36 cellular contexts compared by ENCODE assay signal in genomic region chr1:152359906-152360305, GRCh38. TPM values are rescaled to one million over a fixed set of nuclear protein-coding genes. Genes with fewer than 3 reads are reported as not detected.
"Had no signal": no experiment of that assay in that cellular context is flagged by ENCODE, and none has a peak within 500 bp of the region (broad histone marks: within the 10 kb centered on the region; RNA-seq: fewer than 3 reads in every experiment).

Gene FLG2, minus strand, starts transcription at chr1:152360006. Its CDS starts 1,122 bp downstream, at chr1:152358884.

- H3K27me3 ChIP-seq: adrenal gland, body of pancreas, brain microvascular endothelial cell, cardiac muscle cell had no signal

- H3K4me3 ChIP-seq: adrenal gland, body of pancreas, cardiac muscle cell had no signal

- H3K27ac ChIP-seq: adrenal gland, body of pancreas, brain microvascular endothelial cell, cardiac muscle cell, VCaP had no signal

- H3K9me3 ChIP-seq: adrenal gland, body of pancreas had no signal

- H3K36me3 ChIP-seq: adrenal gland, brain microvascular endothelial cell, cardiac muscle cell had no signal

- DNase-seq: activated B cell treated with CpG ODN at 0.5 μM for 24 hours; activated CD4-positive, alpha-beta memory T cell treated with anti-CD3 and anti-CD28 coated beads for 36 hours; activated CD4-positive, alpha-beta T cell treated with anti-CD3 and anti-CD28 coated beads for 4 hours; activated CD4-positive, alpha-beta T cell treated with anti-CD3 and anti-CD28 coated beads, Interleukin-2, amount 10 ng/mL, durations not matched to agents 24 days and 14 days; activated CD4-positive, alpha-beta T cell treated with anti-CD3 and anti-CD28 coated beads, Interleukin-2, amount 50 U/mL, for 1 hour; activated CD4-positive, alpha-beta T cell treated with anti-CD3 and anti-CD28 coated beads, Interleukin-2, amount 50 U/mL, for 4 hours; activated CD4-positive, CD25-positive, alpha-beta regulatory T cell treated with anti-CD3 and anti-CD28 coated beads, Interleukin-2, amount 50 U/mL, for 72 hours; activated CD8-positive, alpha-beta memory T cell treated with anti-CD3 and anti-CD28 coated beads, Interleukin-2, amount 50 U/mL, for 4 hours; activated CD8-positive, alpha-beta T cell treated with anti-CD3 and anti-CD28 coated beads for 36 hours; activated effector memory CD4-positive, alpha-beta T cell treated with anti-CD3 and anti-CD28 coated beads, Interleukin-2, amount 50 U/mL, for 16 hours; activated gamma-delta T cell treated with Interleukin-2 at 50 U/mL for 16 hours; activated naive CD4-positive, alpha-beta T cell; activated naive CD4-positive, alpha-beta T cell treated with anti-CD3 and anti-CD28 coated beads for 36 hours; activated naive CD4-positive, alpha-beta T cell treated with anti-CD3 and anti-CD28 coated beads, Interleukin-2, amount 50 U/mL, for 16 hours; activated naive CD8-positive, alpha-beta T cell treated with anti-CD3 and anti-CD28 coated beads for 36 hours; activated T-cell treated with anti-CD3 and anti-CD28 coated beads for 4 hours; activated T-cell treated with anti-CD3 and anti-CD28 coated beads, Interleukin-2, amount 50 U/mL, for 1 hour; activated T-cell treated with anti-CD3 and anti-CD28 coated beads, Interleukin-2, amount 50 U/mL, for 4 hours; activated T-cell treated with anti-CD3 and anti-CD28 coated beads, Interleukin-2, amount 50 U/mL, for 72 hours; adrenal gland; amniotic stem cell; aorta; body of pancreas; brain microvascular endothelial cell; caudate nucleus; cerebellar nuclear complex; T-helper 1 cell; T-helper 2 cell; T-helper 9 cell had no signal

- ATAC-seq: activated CD8-positive, alpha-beta T cell treated with anti-CD3 and anti-CD28 coated beads for 36 hours; activated naive CD4-positive, alpha-beta T cell treated with anti-CD3 and anti-CD28 coated beads, Interleukin-2, amount 50 U/mL, for 72 hours; activated T-cell treated with anti-CD3 and anti-CD28 coated beads, Interleukin-2, amount 50 U/mL, for 4 hours; activated T-cell treated with anti-CD3 and anti-CD28 coated beads, Interleukin-2, amount 50 U/mL, for 72 hours; activated T-helper 17 cell treated with anti-CD3 and anti-CD28 coated beads, Interleukin-2, amount 50 U/mL, for 72 hours; body of pancreas had no signal

- H3K4me1 ChIP-seq: adrenal gland, body of pancreas had no signal

RNA-seq across cellular contexts. Expression of gene FLG2, which starts in this region (rescaled TPM):
- total RNA-seq: activated B cell treated with CpG ODN at 0.5 μM for 24 hours; activated CD4-positive, alpha-beta memory T cell treated with anti-CD3 and anti-CD28 coated beads for 36 hours; activated CD4-positive, alpha-beta T cell treated with anti-CD3 and anti-CD28 coated beads, Interleukin-2, amount 10 ng/mL, durations not matched to agents 24 days and 14 days; activated CD8-positive, alpha-beta memory T cell treated with anti-CD3 and anti-CD28 coated beads for 36 hours; activated CD8-positive, alpha-beta T cell treated with anti-CD3 and anti-CD28 coated beads for 36 hours; activated naive CD4-positive, alpha-beta T cell treated with anti-CD3 and anti-CD28 coated beads for 36 hours; activated naive CD4-positive, alpha-beta T cell treated with anti-CD3 and anti-CD28 coated beads, Interleukin-2, amount 50 U/mL, for 72 hours; activated naive CD8-positive, alpha-beta T cell treated with anti-CD3 and anti-CD28 coated beads for 36 hours; activated T-cell treated with anti-CD3 and anti-CD28 coated beads, Interleukin-2, amount 50 U/mL, for 4 hours; activated T-cell treated with anti-CD3 and anti-CD28 coated beads, Interleukin-2, amount 50 U/mL, for 72 hours; activated T-helper 1 cell treated with anti-CD3 and anti-CD28 coated beads, Interleukin-12 subunit alpha, Interleukin-12 subunit beta, Interleukin-2, Interleukin-4 antibody, amounts not matched to agents 30 ng/mL and 10 ng/mL and 1 ng/mL, durations not matched to agents 14 hours and 24 hours and 36 hours; activated T-helper 17 cell treated with anti-CD3 and anti-CD28 coated beads, Interleukin-2, amount 50 U/mL, for 72 hours; adrenal gland; aorta; astrocyte; body of pancreas; cardiac muscle cell had no signal
